1 cellular context compared by ENCODE assay signal in the genomic region with DNA sequence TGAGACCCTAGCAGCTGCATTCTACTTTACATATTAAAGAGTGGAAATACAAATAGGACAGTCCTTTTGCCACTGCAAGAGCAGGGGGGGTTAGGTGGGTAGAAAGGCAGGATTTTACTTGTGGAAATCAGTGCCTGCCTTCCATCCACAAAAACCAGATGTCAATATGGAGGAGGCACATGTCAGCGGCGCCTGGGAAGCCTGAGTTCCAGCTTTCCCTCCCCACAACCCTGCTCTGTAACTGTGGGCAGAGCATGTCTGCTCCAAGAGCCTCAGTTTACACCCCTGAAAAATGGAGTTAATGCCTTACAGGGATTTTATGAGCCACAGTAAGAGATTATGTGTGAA.
TF ChIP-seq lines count a peak whose summit lies in the region.

No MANE protein-coding gene starts in this region.

TF ChIP-seq in endothelial cell of umbilical vein, 7 proteins besides CTCF, POLR2A, EP300 and RAD21:
- TF ChIP-seq FOS (IDR thresholded peaks at IDR 0.05; ENCODE audit: borderline replicate concordance, insufficient read depth, low read length): no peak
- TF ChIP-seq JUN (IDR thresholded peaks at IDR 0.05; ENCODE audit: borderline replicate concordance, insufficient read depth, insufficient read length, low read depth): no peak
- TF ChIP-seq EZH2 (IDR thresholded peaks at IDR 0.05; ENCODE audit: borderline replicate concordance, low read depth, low read length, severe bottlenecking): no peak
- no peak for TF ChIP-seq POLR2AphosphoS5 (IDR thresholded peaks at IDR 0.05; ENCODE audit: insufficient read depth, low read depth, low read length)
- no peak for TF ChIP-seq MYC (IDR thresholded peaks at IDR 0.05; ENCODE audit: low read depth, low read length)
- TF ChIP-seq, protein P1, sequence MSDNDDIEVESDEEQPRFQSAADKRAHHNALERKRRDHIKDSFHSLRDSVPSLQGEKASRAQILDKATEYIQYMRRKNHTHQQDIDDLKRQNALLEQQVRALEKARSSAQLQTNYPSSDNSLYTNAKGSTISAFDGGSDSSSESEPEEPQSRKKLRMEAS (IDR thresholded peaks at IDR 0.05; ENCODE audit: insufficient read depth, insufficient read length): no peak
- no peak for TF ChIP-seq GATA2 (IDR thresholded peaks at IDR 0.05; ENCODE audit: insufficient read depth, insufficient read length, low read depth, low read length)
